Comparison of ENCODE assay signal across 25 cellular contexts in genomic region chr3:136390574-136390973, GRCh38.
"Had no signal": no experiment of that assay in that cellular context is flagged by ENCODE, and none has a peak within 500 bp of the region (broad histone marks: within the 10 kb centered on the region; RNA-seq: fewer than 3 reads in every experiment).

No MANE protein-coding gene starts in this region.

- H3K4me1 Mint-ChIP-seq: activated T-helper 17 cell treated with anti-CD3 and anti-CD28 coated beads, Interleukin-2, amount 50 U/mL, for 72 hours; central memory CD8-positive, alpha-beta T cell; WTC11 had no signal

- H3K36me3 Mint-ChIP-seq: WTC11 had no signal

- H3K27ac ChIP-seq: adrenal gland, ascending aorta, brain microvascular endothelial cell, dorsolateral prefrontal cortex, esophagus muscularis mucosa, tibial nerve had no signal

- H3K4me3 ChIP-seq: adrenal gland, ascending aorta, dorsolateral prefrontal cortex, esophagus muscularis mucosa, mucosa of descending colon, tibial nerve had no signal

- ATAC-seq: activated naive CD4-positive, alpha-beta T cell treated with anti-CD3 and anti-CD28 coated beads, Interleukin-2, amount 50 U/mL, for 72 hours; activated T-helper 17 cell treated with anti-CD3 and anti-CD28 coated beads, Interleukin-2, amount 50 U/mL, for 72 hours; effector memory CD8-positive, alpha-beta T cell; mucosa of descending colon; stimulated activated naive CD8-positive, alpha-beta T cell treated with anti-CD3 and anti-CD28 coated beads, Interleukin-15, Interleukin-2, amounts not matched to agents 100 U/mL and 50 U/mL, for 24 hours had no signal

- H3K9me3 ChIP-seq: adrenal gland, ascending aorta, esophagus muscularis mucosa, mucosa of descending colon, tibial nerve had no signal

- DNase-seq: activated CD4-positive, alpha-beta T cell treated with anti-CD3 and anti-CD28 coated beads, Interleukin-2, amount 50 U/mL, for 4 hours; activated CD8-positive, alpha-beta memory T cell treated with anti-CD3 and anti-CD28 coated beads for 24 hours; activated CD8-positive, alpha-beta memory T cell treated with anti-CD3 and anti-CD28 coated beads, Interleukin-2, amount 50 U/mL, for 4 hours; activated T-cell treated with anti-CD3 and anti-CD28 coated beads, Interleukin-2, amount 50 U/mL, for 24 hours; adrenal gland; brain microvascular endothelial cell; dorsolateral prefrontal cortex; effector memory CD8-positive, alpha-beta T cell; hippocampal formation; kidney glomerular epithelial cell; mucosa of descending colon; retina; stimulated activated CD4-positive, alpha-beta T cell treated with anti-CD3 and anti-CD28 coated beads, Interleukin-12 subunit alpha, Interleukin-12 subunit beta, amount 100 ng/mL, for 4 hours; stimulated activated CD4-positive, alpha-beta T cell treated with anti-CD3 and anti-CD28 coated beads, Interleukin-4, amount 100 ng/mL, for 4 hours; stimulated activated naive CD8-positive, alpha-beta T cell treated with anti-CD3 and anti-CD28 coated beads, Interleukin-15, Interleukin-2, amounts not matched to agents 100 U/mL and 50 U/mL, for 24 hours had no signal

- H3K36me3 ChIP-seq: adrenal gland, brain microvascular endothelial cell had no signal

- H3K9me3 Mint-ChIP-seq: activated naive CD4-positive, alpha-beta T cell treated with anti-CD3 and anti-CD28 coated beads, Interleukin-2, amount 50 U/mL, for 72 hours; activated T-cell treated with anti-CD3 and anti-CD28 coated beads, Interleukin-2, amount 50 U/mL, for 24 hours; activated T-helper 17 cell treated with anti-CD3 and anti-CD28 coated beads, Interleukin-2, amount 50 U/mL, for 72 hours; central memory CD8-positive, alpha-beta T cell; effector memory CD8-positive, alpha-beta T cell; memory B cell; neural crest cell; T-helper 1 cell treated with Interleukin-12 subunit alpha and Interleukin-12 subunit beta and Interleukin-4 antibody, amounts not matched to agents 30 μg/mL and 1 μg/mL, for 36 hours; WTC11 had no signal

- H3K27me3 Mint-ChIP-seq: activated T-cell treated with anti-CD3 and anti-CD28 coated beads, Interleukin-2, amount 50 U/mL, for 24 hours; activated T-helper 17 cell treated with anti-CD3 and anti-CD28 coated beads, Interleukin-2, amount 50 U/mL, for 72 hours; central memory CD8-positive, alpha-beta T cell; effector memory CD8-positive, alpha-beta T cell; memory B cell had no signal

- H3K4me3 Mint-ChIP-seq: activated T-cell treated with anti-CD3 and anti-CD28 coated beads, Interleukin-2, amount 50 U/mL, for 24 hours; activated T-helper 17 cell treated with anti-CD3 and anti-CD28 coated beads, Interleukin-2, amount 50 U/mL, for 72 hours; central memory CD8-positive, alpha-beta T cell; effector memory CD8-positive, alpha-beta T cell; memory B cell; neural crest cell; T-helper 1 cell treated with Interleukin-12 subunit alpha and Interleukin-12 subunit beta and Interleukin-4 antibody, amounts not matched to agents 30 μg/mL and 1 μg/mL, for 36 hours; WTC11 had no signal

- H3K4me1 ChIP-seq: adrenal gland, tibial nerve had no signal

- H3K27ac Mint-ChIP-seq: activated naive CD4-positive, alpha-beta T cell treated with anti-CD3 and anti-CD28 coated beads, Interleukin-2, amount 50 U/mL, for 72 hours; activated T-cell treated with anti-CD3 and anti-CD28 coated beads, Interleukin-2, amount 50 U/mL, for 24 hours; activated T-helper 17 cell treated with anti-CD3 and anti-CD28 coated beads, Interleukin-2, amount 50 U/mL, for 72 hours; effector memory CD8-positive, alpha-beta T cell; memory B cell; T-helper 1 cell treated with Interleukin-12 subunit alpha and Interleukin-12 subunit beta and Interleukin-4 antibody, amounts not matched to agents 30 μg/mL and 1 μg/mL, for 36 hours; WTC11 had no signal

- H3K27me3 ChIP-seq: adrenal gland, ascending aorta, brain microvascular endothelial cell, dorsolateral prefrontal cortex, esophagus muscularis mucosa, tibial nerve had no signal
